Comparison of ENCODE assay signal across 20 cellular contexts in the genomic region with DNA sequence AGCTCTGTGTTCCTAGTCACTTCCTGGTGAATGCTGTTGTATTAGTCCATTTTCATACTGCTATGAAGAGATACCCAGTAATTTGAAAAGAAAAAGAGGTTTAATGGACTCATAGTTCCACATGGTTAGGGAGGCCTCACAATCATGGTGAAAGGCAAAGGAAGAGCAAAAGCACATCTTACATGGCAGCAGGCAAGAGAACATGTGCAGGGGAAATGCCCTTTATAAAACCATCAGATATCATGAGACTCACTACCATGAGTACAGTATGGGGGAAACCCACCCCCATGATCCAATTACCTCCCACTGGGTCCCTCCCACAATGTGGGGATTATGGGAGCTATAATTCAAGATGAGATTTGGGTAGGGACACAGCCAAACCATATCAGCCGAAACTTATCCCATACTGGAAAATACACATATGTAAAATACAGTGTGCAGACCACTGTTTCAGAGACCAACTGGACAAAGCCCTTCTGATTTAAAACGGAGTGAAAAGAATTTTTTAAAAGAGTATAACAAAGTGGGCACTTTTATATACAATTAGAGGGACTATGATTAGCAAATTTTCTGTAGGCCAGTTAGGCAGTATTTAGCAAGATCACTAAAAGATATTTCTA. TPM values are rescaled to one million over a fixed set of nuclear protein-coding genes. Genes with fewer than 3 reads are reported as not detected.
DNase-seq lines count a peak whose midpoint lies in the region; ATAC-seq and TF ChIP-seq lines count a peak whose summit lies in the region.
"Had no signal": no experiment of that assay in that cellular context is flagged by ENCODE, and none has a peak within 500 bp of the region (broad histone marks: within the 10 kb centered on the region; RNA-seq: fewer than 3 reads in every experiment).

No MANE protein-coding gene starts in this region.

- H2AFZ ChIP-seq in SU-DHL-6 (ENCODE audit: low read depth, low read length, severe bottlenecking) = no peak overlapping the region

- peak overlapping the region; percentile 61 for H3K27ac Mint-ChIP-seq in activated naive CD4-positive, alpha-beta T cell treated with anti-CD3 and anti-CD28 coated beads, Interleukin-2, amount 50 U/mL, for 24 hours
- H3K27ac Mint-ChIP-seq in activated naive CD4-positive, alpha-beta T cell treated with anti-CD3 and anti-CD28 coated beads, Interleukin-2, amount 10 ng/mL, durations not matched to agents 7 days and 5 days = no peak overlapping the region
- peak overlapping the region; percentile 94 for H3K27ac Mint-ChIP-seq in stimulated activated effector memory CD8-positive, alpha-beta T cell treated with anti-CD3 and anti-CD28 coated beads, Interleukin-12 subunit alpha, Interleukin-12 subunit beta, amount 100 ng/mL, for 72 hours
- no peak overlapping the region for H3K27ac Mint-ChIP-seq in activated T-helper 2 cell treated with anti-CD3 and anti-CD28 coated beads, Interferon-gamma antibody, Interleukin-2, Interleukin-4, amounts not matched to agents 10 μg/mL and 5 μg/mL and 100 μg/mL, durations not matched to agents 14 hours and 24 hours and 36 hours

- no peak for TF ChIP-seq CTCF in SU-DHL-6 (IDR thresholded peaks at IDR 0.05; ENCODE audit: insufficient read depth, low read length, poor library complexity, severe bottlenecking)

- H3K79me2 ChIP-seq in SU-DHL-6 (ENCODE audit: insufficient read depth, low read length) = no peaks in the 10 kb centered on the region

- H3F3A ChIP-seq in SU-DHL-6 (ENCODE audit: insufficient read depth) = peaks cover 3% of the 10 kb centered on the region; the same call in 1 of the 2 replicates

- no peaks in the 10 kb centered on the region for H3K9me2 ChIP-seq in SU-DHL-6 (replicated peaks; ENCODE audit: insufficient read depth, low read length)

- H3K9me3 ChIP-seq in SU-DHL-6 (ENCODE audit: insufficient read depth, low read length) = no peaks in the 10 kb centered on the region; the same call in 1 of the 2 replicates
- H3K9me3 ChIP-seq: body of pancreas had no signal

- CTCF ChIA-PET in activated naive CD4-positive, alpha-beta T cell treated with anti-CD3 and anti-CD28 coated beads, Interleukin-2, amount 10 ng/mL, durations not matched to agents 7 days and 5 days (lab: Charles Lee) = interaction anchor here (0.6 to 1.3 kb wide), 2 partner anchors 15 to 511 kb away, joined by 3 to 4 read pairs; a partner anchor contains a TSS

- H3K27me3 Mint-ChIP-seq in activated naive CD4-positive, alpha-beta T cell treated with anti-CD3 and anti-CD28 coated beads, Interleukin-2, amount 50 U/mL, for 24 hours = no peaks in the 10 kb centered on the region
- no peaks in the 10 kb centered on the region for H3K27me3 Mint-ChIP-seq in activated naive CD4-positive, alpha-beta T cell treated with anti-CD3 and anti-CD28 coated beads, Interleukin-2, amount 10 ng/mL, durations not matched to agents 7 days and 5 days
- H3K27me3 Mint-ChIP-seq in activated T-helper 2 cell treated with anti-CD3 and anti-CD28 coated beads, Interferon-gamma antibody, Interleukin-2, Interleukin-4, amounts not matched to agents 10 μg/mL and 5 μg/mL and 100 μg/mL, durations not matched to agents 14 hours and 24 hours and 36 hours (ENCODE audit: low read depth) = no peaks in the 10 kb centered on the region
- H3K27me3 Mint-ChIP-seq: stimulated activated naive CD8-positive, alpha-beta T cell treated with anti-CD3 and anti-CD28 coated beads, Interleukin-15, amount 100 ng/mL, for 72 hours had no signal

- intact Hi-C loops in activated T-helper 2 cell treated with anti-CD3 and anti-CD28 coated beads, Interferon-gamma antibody, Interleukin-2, Interleukin-4, amounts not matched to agents 10 μg/mL and 5 μg/mL and 100 μg/mL, durations not matched to agents 14 hours and 24 hours and 36 hours (cut with micrococcal nuclease) = no loop called here

- no peak overlapping the region for H3K4me3 Mint-ChIP-seq in activated naive CD4-positive, alpha-beta T cell treated with anti-CD3 and anti-CD28 coated beads, Interleukin-2, amount 50 U/mL, for 24 hours
- H3K4me3 Mint-ChIP-seq in activated naive CD4-positive, alpha-beta T cell treated with anti-CD3 and anti-CD28 coated beads, Interleukin-2, amount 10 ng/mL, durations not matched to agents 7 days and 5 days = no peak overlapping the region
- H3K4me3 Mint-ChIP-seq in stimulated activated effector memory CD8-positive, alpha-beta T cell treated with anti-CD3 and anti-CD28 coated beads, Interleukin-12 subunit alpha, Interleukin-12 subunit beta, amount 100 ng/mL, for 72 hours = no peak overlapping the region
- no peak overlapping the region for H3K4me3 Mint-ChIP-seq in activated T-helper 2 cell treated with anti-CD3 and anti-CD28 coated beads, Interferon-gamma antibody, Interleukin-2, Interleukin-4, amounts not matched to agents 10 μg/mL and 5 μg/mL and 100 μg/mL, durations not matched to agents 14 hours and 24 hours and 36 hours (ENCODE audit: low read depth)
- H3K4me3 Mint-ChIP-seq: neural crest cell had no signal

- no peaks in the 10 kb centered on the region for H3K27me3 ChIP-seq in SU-DHL-6 (ENCODE audit: low read length)
- H3K27me3 ChIP-seq: body of pancreas had no signal

- DNase-seq in activated naive CD4-positive, alpha-beta T cell treated with anti-CD3 and anti-CD28 coated beads, Interleukin-2, amount 10 ng/mL, durations not matched to agents 7 days and 5 days = no peak
- peak; percentile 19 to 28 for DNase-seq in erythroblast (lab: John Stamatoyannopoulos, UW)
- no peak for DNase-seq in stimulated activated effector memory CD8-positive, alpha-beta T cell treated with anti-CD3 and anti-CD28 coated beads, Interleukin-12 subunit alpha, Interleukin-12 subunit beta, amount 100 ng/mL, for 72 hours (ENCODE audit: low spot score in 2 of 2)
- DNase-seq in activated T-helper 2 cell treated with anti-CD3 and anti-CD28 coated beads, Interferon-gamma antibody, Interleukin-2, Interleukin-4, amounts not matched to agents 10 μg/mL and 5 μg/mL and 100 μg/mL, durations not matched to agents 14 hours and 24 hours and 36 hours (ENCODE audit: low spot score) = no peak
- no peak for DNase-seq in NCI-H510A (lab: John Stamatoyannopoulos, UW)
- DNase-seq in activated CD4-positive, alpha-beta T cell treated with anti-CD3 and anti-CD28 coated beads for 1 hour = no peak
- DNase-seq: activated CD8-positive, alpha-beta memory T cell treated with anti-CD3 and anti-CD28 coated beads for 24 hours; activated gamma-delta T cell; body of pancreas; dermis blood vessel endothelial cell; mesendoderm; MM.1S; NCI-H1930; NCI-H446 treated with DMSO at 0.1 percent for 48 hours; stimulated activated naive CD8-positive, alpha-beta T cell treated with anti-CD3 and anti-CD28 coated beads, Interleukin-15, amount 100 ng/mL, for 72 hours had no signal

- peaks cover 3% of the 10 kb centered on the region; the same call in 1 of the 2 replicates for H3K36me3 ChIP-seq in SU-DHL-6 (ENCODE audit: low read length)

- H3K27ac ChIP-seq in SU-DHL-6 (ENCODE audit: low read depth, low read length) = peak overlapping the region; percentile 75; the same call in 1 of the 2 replicates
- H3K27ac ChIP-seq: VCaP had no signal

- H3K4me1 Mint-ChIP-seq in activated naive CD4-positive, alpha-beta T cell treated with anti-CD3 and anti-CD28 coated beads, Interleukin-2, amount 50 U/mL, for 24 hours = peaks cover 56% of the 10 kb centered on the region
- peaks cover 51% of the 10 kb centered on the region for H3K4me1 Mint-ChIP-seq in activated naive CD4-positive, alpha-beta T cell treated with anti-CD3 and anti-CD28 coated beads, Interleukin-2, amount 10 ng/mL, durations not matched to agents 7 days and 5 days
- peaks cover 80% of the 10 kb centered on the region for H3K4me1 Mint-ChIP-seq in stimulated activated effector memory CD8-positive, alpha-beta T cell treated with anti-CD3 and anti-CD28 coated beads, Interleukin-12 subunit alpha, Interleukin-12 subunit beta, amount 100 ng/mL, for 72 hours
- peaks cover 26% of the 10 kb centered on the region for H3K4me1 Mint-ChIP-seq in activated T-helper 2 cell treated with anti-CD3 and anti-CD28 coated beads, Interferon-gamma antibody, Interleukin-2, Interleukin-4, amounts not matched to agents 10 μg/mL and 5 μg/mL and 100 μg/mL, durations not matched to agents 14 hours and 24 hours and 36 hours (ENCODE audit: low read depth)

- H3K9me3 Mint-ChIP-seq in activated naive CD4-positive, alpha-beta T cell treated with anti-CD3 and anti-CD28 coated beads, Interleukin-2, amount 50 U/mL, for 24 hours = peaks cover 12% of the 10 kb centered on the region
- H3K9me3 Mint-ChIP-seq in activated naive CD4-positive, alpha-beta T cell treated with anti-CD3 and anti-CD28 coated beads, Interleukin-2, amount 10 ng/mL, durations not matched to agents 7 days and 5 days = peaks cover 22% of the 10 kb centered on the region
- H3K9me3 Mint-ChIP-seq in stimulated activated effector memory CD8-positive, alpha-beta T cell treated with anti-CD3 and anti-CD28 coated beads, Interleukin-12 subunit alpha, Interleukin-12 subunit beta, amount 100 ng/mL, for 72 hours = peaks cover 5% of the 10 kb centered on the region
- H3K9me3 Mint-ChIP-seq in activated T-helper 2 cell treated with anti-CD3 and anti-CD28 coated beads, Interferon-gamma antibody, Interleukin-2, Interleukin-4, amounts not matched to agents 10 μg/mL and 5 μg/mL and 100 μg/mL, durations not matched to agents 14 hours and 24 hours and 36 hours = peaks cover 30% of the 10 kb centered on the region

- H3K4me3 ChIP-seq in SU-DHL-6 (ENCODE audit: insufficient read depth, low read length, poor library complexity, severe bottlenecking) = no peak overlapping the region
- H3K4me3 ChIP-seq: body of pancreas had no signal

- no peak overlapping the region for H3K9ac ChIP-seq in SU-DHL-6 (ENCODE audit: low read length)

- H3K4me2 ChIP-seq in SU-DHL-6 (ENCODE audit: low read depth, low read length, poor library complexity, severe bottlenecking) = no peak overlapping the region

- no peak for TF ChIP-seq POLR2A in erythroblast (IDR thresholded peaks at IDR 0.05; ENCODE audit: low read length)

- no peak for ATAC-seq in stimulated activated effector memory CD8-positive, alpha-beta T cell treated with anti-CD3 and anti-CD28 coated beads, Interleukin-12 subunit alpha, Interleukin-12 subunit beta, amount 100 ng/mL, for 72 hours
- ATAC-seq: body of pancreas; stimulated activated naive CD8-positive, alpha-beta T cell treated with anti-CD3 and anti-CD28 coated beads, Interleukin-15, amount 100 ng/mL, for 72 hours had no signal

- H3K36me3 Mint-ChIP-seq in activated naive CD4-positive, alpha-beta T cell treated with anti-CD3 and anti-CD28 coated beads, Interleukin-2, amount 50 U/mL, for 24 hours = peaks cover 38% of the 10 kb centered on the region
- peaks cover 86% of the 10 kb centered on the region for H3K36me3 Mint-ChIP-seq in activated naive CD4-positive, alpha-beta T cell treated with anti-CD3 and anti-CD28 coated beads, Interleukin-2, amount 10 ng/mL, durations not matched to agents 7 days and 5 days
- H3K36me3 Mint-ChIP-seq in stimulated activated effector memory CD8-positive, alpha-beta T cell treated with anti-CD3 and anti-CD28 coated beads, Interleukin-12 subunit alpha, Interleukin-12 subunit beta, amount 100 ng/mL, for 72 hours = peaks cover 52% of the 10 kb centered on the region
- H3K36me3 Mint-ChIP-seq in activated T-helper 2 cell treated with anti-CD3 and anti-CD28 coated beads, Interferon-gamma antibody, Interleukin-2, Interleukin-4, amounts not matched to agents 10 μg/mL and 5 μg/mL and 100 μg/mL, durations not matched to agents 14 hours and 24 hours and 36 hours (ENCODE audit: low read depth) = peaks cover 90% of the 10 kb centered on the region

- no peaks in the 10 kb centered on the region for H4K20me1 ChIP-seq in SU-DHL-6 (ENCODE audit: low read depth, low read length)

RNA-seq across cellular contexts. Expression of a gene that starts 8.0 kb away (rescaled TPM):
- total RNA-seq in activated T-helper 2 cell treated with anti-CD3 and anti-CD28 coated beads, Interferon-gamma antibody, Interleukin-2, Interleukin-4, amounts not matched to agents 10 μg/mL and 5 μg/mL and 100 μg/mL, durations not matched to agents 14 hours and 24 hours and 36 hours = 50.1 and 52.9 TPM in 2 replicates

RNA-seq across cellular contexts. Expression of a gene that starts 14.6 kb away (rescaled TPM):
- total RNA-seq in activated T-helper 2 cell treated with anti-CD3 and anti-CD28 coated beads, Interferon-gamma antibody, Interleukin-2, Interleukin-4, amounts not matched to agents 10 μg/mL and 5 μg/mL and 100 μg/mL, durations not matched to agents 14 hours and 24 hours and 36 hours = 3.0 and 4.8 TPM in 2 replicates
- total RNA-seq: A673 had no signal

RNA-seq across cellular contexts. Expression of a gene that starts 48.8 kb away (rescaled TPM):
- 19.2 and 22.6 TPM in 2 replicates for total RNA-seq in activated T-helper 2 cell treated with anti-CD3 and anti-CD28 coated beads, Interferon-gamma antibody, Interleukin-2, Interleukin-4, amounts not matched to agents 10 μg/mL and 5 μg/mL and 100 μg/mL, durations not matched to agents 14 hours and 24 hours and 36 hours

Comparison
In these comparisons a context has a peak if more than half of its experiments do, and no peak if none do; other contexts are left out.
1. H3K27ac Mint-ChIP-seq: peak in activated naive CD4-positive, alpha-beta T cell treated with anti-CD3 and anti-CD28 coated beads, Interleukin-2, amount 50 U/mL, for 24 hours (single experiment) and stimulated activated effector memory CD8-positive, alpha-beta T cell treated with anti-CD3 and anti-CD28 coated beads, Interleukin-12 subunit alpha, Interleukin-12 subunit beta, amount 100 ng/mL, for 72 hours (single experiment); none in activated naive CD4-positive, alpha-beta T cell treated with anti-CD3 and anti-CD28 coated beads, Interleukin-2, amount 10 ng/mL, durations not matched to agents 7 days and 5 days (single experiment) and activated T-helper 2 cell treated with anti-CD3 and anti-CD28 coated beads, Interferon-gamma antibody, Interleukin-2, Interleukin-4, amounts not matched to agents 10 μg/mL and 5 μg/mL and 100 μg/mL, durations not matched to agents 14 hours and 24 hours and 36 hours (single experiment).
2. DNase-seq: peak in erythroblast (2 of 2); none in activated naive CD4-positive, alpha-beta T cell treated with anti-CD3 and anti-CD28 coated beads, Interleukin-2, amount 10 ng/mL, durations not matched to agents 7 days and 5 days (single experiment), stimulated activated effector memory CD8-positive, alpha-beta T cell treated with anti-CD3 and anti-CD28 coated beads, Interleukin-12 subunit alpha, Interleukin-12 subunit beta, amount 100 ng/mL, for 72 hours (0 of 2), activated T-helper 2 cell treated with anti-CD3 and anti-CD28 coated beads, Interferon-gamma antibody, Interleukin-2, Interleukin-4, amounts not matched to agents 10 μg/mL and 5 μg/mL and 100 μg/mL, durations not matched to agents 14 hours and 24 hours and 36 hours (single experiment), NCI-H510A (single experiment) and activated CD4-positive, alpha-beta T cell treated with anti-CD3 and anti-CD28 coated beads for 1 hour (single experiment).